Comparison of ENCODE assay signal across 14 cellular contexts in genomic region chr18:41744664-41745063, GRCh38.
DNase-seq lines count a peak whose midpoint lies in the region; ATAC-seq and TF ChIP-seq lines count a peak whose summit lies in the region.
"Had no signal": no experiment of that assay in that cellular context is flagged by ENCODE, and none has a peak within 500 bp of the region (broad histone marks: within the 10 kb centered on the region; RNA-seq: fewer than 3 reads in every experiment).

No MANE protein-coding gene starts in this region.

- H2BK120ac ChIP-seq in neuronal stem cell (ENCODE audit: low read depth, low read length): no peak overlapping the region

- H3K4me3 ChIP-seq in H7 (ENCODE audit: insufficient read depth, low read depth, low read length): no peak overlapping the region
- peak overlapping the region; percentile 68 for H3K4me3 ChIP-seq in endodermal cell (ENCODE audit: low read length)
- peak overlapping the region in 1 of 2 donors; percentile 30 for H3K4me3 ChIP-seq in neuronal stem cell (ENCODE audit: low read length in 2 of 2)
- H3K4me3 ChIP-seq: lower lobe of right lung, Peyer's patch, vagina had no signal

- H3K27ac ChIP-seq in endodermal cell (ENCODE audit: low read depth, low read length) (peak overlapping the region; percentile 59), neuronal stem cell (replicated peaks; ENCODE audit: low read length) (peak overlapping the region; percentile 75)
- H3K27ac ChIP-seq: lower lobe of right lung, Peyer's patch, vagina had no signal

- 18 to 20% methylated on average over 1 to 4 of the region's 4 CpGs for WGBS in endodermal cell (ENCODE audit: insufficient coverage in 1 of 2, insufficient read length in 1 of 2), 2 experiments
- WGBS in neuronal stem cell (ENCODE audit: extremely low coverage in 2 of 2, insufficient read length in 2 of 2, insufficient replicate concordance in 1 of 2), 2 donors: no CpG with 5 or more reads among the region's 4 CpGs

- no peak overlapping the region for H2BK12ac ChIP-seq in neuronal stem cell (ENCODE audit: low read length)

- H3K36me3 ChIP-seq in H7 (replicated peaks; ENCODE audit: control insufficient read depth, insufficient read depth, low read length) (no peaks in the 10 kb centered on the region), endodermal cell (ENCODE audit: control insufficient read depth, insufficient read depth, low read length) (no peaks in the 10 kb centered on the region), neuronal stem cell (replicated peaks in 1 of 2; ENCODE audit: control insufficient read depth in 2 of 2, insufficient read depth in 2 of 2, low read length in 2 of 2) (no peaks in the 10 kb centered on the region)
- H3K36me3 ChIP-seq: lower lobe of right lung, Peyer's patch, vagina had no signal

- no peak overlapping the region for H3K18ac ChIP-seq in neuronal stem cell (ENCODE audit: low read length)

- H3K4me3 Mint-ChIP-seq in endodermal cell: peak overlapping the region; percentile 5
- H3K4me3 Mint-ChIP-seq in activated T-cell treated with anti-CD3 and anti-CD28 coated beads, Interleukin-2, amount 50 U/mL, for 24 hours: no peak overlapping the region
- H3K4me3 Mint-ChIP-seq: B cell; natural killer cell treated with Interleukin-12 subunit alpha and Interleukin-12 subunit beta and Interleukin-15 and Interleukin-18, amount 100 ng/mL, for 72 hours; stimulated activated naive B cell treated with anti-CD40 and anti-IgM and Interleukin-4, amounts not matched to agents 10 μg/mL and 1 μg/mL and 100 μg/mL, for 72 hours had no signal

- H3K79me1 ChIP-seq in neuronal stem cell (ENCODE audit: low read depth, low read length): no peaks in the 10 kb centered on the region

- no peak overlapping the region for H2AK5ac ChIP-seq in neuronal stem cell (ENCODE audit: low read depth, low read length)

- H3K4me1 Mint-ChIP-seq in endodermal cell: peaks cover 33% of the 10 kb centered on the region
- H3K4me1 Mint-ChIP-seq in activated T-cell treated with anti-CD3 and anti-CD28 coated beads, Interleukin-2, amount 50 U/mL, for 24 hours (ENCODE audit: low read depth): no peaks in the 10 kb centered on the region
- H3K4me1 Mint-ChIP-seq: B cell; stimulated activated naive B cell treated with anti-CD40 and anti-IgM and Interleukin-4, amounts not matched to agents 10 μg/mL and 1 μg/mL and 100 μg/mL, for 72 hours had no signal

- H3K27me3 ChIP-seq in H7 (ENCODE audit: control insufficient read depth, insufficient read depth, low read length) (no peaks in the 10 kb centered on the region), endodermal cell (ENCODE audit: control insufficient read depth, insufficient read depth, low read length, poor library complexity, severe bottlenecking) (no peaks in the 10 kb centered on the region), neuronal stem cell (ENCODE audit: control insufficient read depth in 3 of 3, insufficient read depth in 3 of 3, low read depth in 1 of 3, low read length in 3 of 3) (no peaks in the 10 kb centered on the region)
- H3K27me3 ChIP-seq: Peyer's patch, vagina had no signal

- H3K4ac ChIP-seq in neuronal stem cell (ENCODE audit: low read length): no peak overlapping the region

- H4K91ac ChIP-seq in neuronal stem cell (ENCODE audit: low read depth, low read length, poor library complexity): no peak overlapping the region

- H3K4me1 ChIP-seq in endodermal cell (ENCODE audit: control insufficient read depth, insufficient read depth, low read length) (peaks cover 5% of the 10 kb centered on the region), neuronal stem cell (ENCODE audit: control insufficient read depth in 2 of 2, insufficient read depth in 1 of 2, low read depth in 1 of 2, low read length in 2 of 2) (peaks cover 2 to 10% of the 10 kb centered on the region in 2 donors)
- H3K4me1 ChIP-seq: lower lobe of right lung, Peyer's patch, vagina had no signal

- no peak overlapping the region for H2BK15ac ChIP-seq in neuronal stem cell (ENCODE audit: low read length)

- H3K27ac Mint-ChIP-seq in endodermal cell: peak overlapping the region; percentile 52
- no peak overlapping the region for H3K27ac Mint-ChIP-seq in activated T-cell treated with anti-CD3 and anti-CD28 coated beads, Interleukin-2, amount 50 U/mL, for 24 hours
- H3K27ac Mint-ChIP-seq: B cell; natural killer cell treated with Interleukin-12 subunit alpha and Interleukin-12 subunit beta and Interleukin-15 and Interleukin-18, amount 100 ng/mL, for 72 hours; stimulated activated naive B cell treated with anti-CD40 and anti-IgM and Interleukin-4, amounts not matched to agents 10 μg/mL and 1 μg/mL and 100 μg/mL, for 72 hours had no signal

- H3K9me3 ChIP-seq in endodermal cell (ENCODE audit: control insufficient read depth, low read length) (no peaks in the 10 kb centered on the region), neuronal stem cell (replicated peaks in 1 of 2; ENCODE audit: control insufficient read depth in 2 of 2, insufficient read depth in 1 of 2, low read depth in 1 of 2, low read length in 2 of 2) (no peaks in the 10 kb centered on the region)
- H3K9me3 ChIP-seq: lower lobe of right lung, Peyer's patch, vagina had no signal

- no peaks in the 10 kb centered on the region for H3K9me3 Mint-ChIP-seq in endodermal cell
- no peaks in the 10 kb centered on the region for H3K9me3 Mint-ChIP-seq in activated T-cell treated with anti-CD3 and anti-CD28 coated beads, Interleukin-2, amount 50 U/mL, for 24 hours
- H3K9me3 Mint-ChIP-seq: stimulated activated naive B cell treated with anti-CD40 and anti-IgM and Interleukin-4, amounts not matched to agents 10 μg/mL and 1 μg/mL and 100 μg/mL, for 72 hours had no signal

- no peak overlapping the region for H2BK5ac ChIP-seq in neuronal stem cell (ENCODE audit: low read length)

- no peak overlapping the region for H4K8ac ChIP-seq in neuronal stem cell (ENCODE audit: low read depth, low read length)

- H3K4me2 ChIP-seq in neuronal stem cell (ENCODE audit: insufficient read depth, low read length, poor library complexity, severe bottlenecking): no peak overlapping the region

- H3K27me3 Mint-ChIP-seq in endodermal cell (ENCODE audit: insufficient read depth): no peaks in the 10 kb centered on the region
- H3K27me3 Mint-ChIP-seq in activated T-cell treated with anti-CD3 and anti-CD28 coated beads, Interleukin-2, amount 50 U/mL, for 24 hours: no peaks in the 10 kb centered on the region
- H3K27me3 Mint-ChIP-seq: B cell; natural killer cell treated with Interleukin-12 subunit alpha and Interleukin-12 subunit beta and Interleukin-15 and Interleukin-18, amount 100 ng/mL, for 72 hours had no signal

- TF ChIP-seq CTCF in endodermal cell (conservative IDR thresholded peaks at IDR 0.05): no peak

- ATAC-seq in GM21528 (IDR thresholded peaks at IDR 0.05; ENCODE audit: low FRiP score, unreplicated experiment): no peak
- ATAC-seq: natural killer cell treated with Interleukin-12 subunit alpha and Interleukin-12 subunit beta and Interleukin-15 and Interleukin-18, amount 100 ng/mL, for 72 hours had no signal

- peak overlapping the region; percentile 81 for H2AFZ ChIP-seq in neuronal stem cell (ENCODE audit: low read length)

- no peaks in the 10 kb centered on the region for H3K36me3 Mint-ChIP-seq in endodermal cell (ENCODE audit: low read depth)
- no peaks in the 10 kb centered on the region for H3K36me3 Mint-ChIP-seq in activated T-cell treated with anti-CD3 and anti-CD28 coated beads, Interleukin-2, amount 50 U/mL, for 24 hours (ENCODE audit: low read depth)
- H3K36me3 Mint-ChIP-seq: natural killer cell treated with Interleukin-12 subunit alpha and Interleukin-12 subunit beta and Interleukin-15 and Interleukin-18, amount 100 ng/mL, for 72 hours; stimulated activated naive B cell treated with anti-CD40 and anti-IgM and Interleukin-4, amounts not matched to agents 10 μg/mL and 1 μg/mL and 100 μg/mL, for 72 hours had no signal

- no peak overlapping the region for H3K23ac ChIP-seq in neuronal stem cell (ENCODE audit: low read depth, low read length, poor library complexity)

- H3K9ac ChIP-seq in endodermal cell (ENCODE audit: extremely low read depth, low read length, poor library complexity, severe bottlenecking) (no peak overlapping the region), neuronal stem cell (ENCODE audit: low read depth, low read length, poor library complexity) (no peak overlapping the region)

- H3K14ac ChIP-seq in neuronal stem cell (ENCODE audit: low read length): no peak overlapping the region

- DNase-seq in H7 (peak; percentile 7), NCI-H748 (lab: John Stamatoyannopoulos, UW; ENCODE audit: unreplicated experiment) (peak; percentile 89), endodermal cell (peak; percentile 45), neuronal stem cell (ENCODE audit: low spot score) (no peak)
- no peak for DNase-seq in activated T-cell treated with anti-CD3 and anti-CD28 coated beads, Interleukin-2, amount 50 U/mL, for 24 hours
- DNase-seq in activated naive CD4-positive, alpha-beta T cell treated with anti-CD3 and anti-CD28 coated beads, Interleukin-2, amount 50 U/mL, for 16 hours: no peak
- DNase-seq: activated gamma-delta T cell; lower lobe of right lung; Peyer's patch; stimulated activated naive B cell treated with anti-CD40 and anti-IgM and Interleukin-4, amounts not matched to agents 10 μg/mL and 1 μg/mL and 100 μg/mL, for 72 hours had no signal

Comparison
In these comparisons a context has a peak if more than half of its experiments do, and no peak if none do; other contexts are left out.
1. DNase-seq: peak in H7 (single experiment), NCI-H748 (single experiment) and endodermal cell (single experiment); none in neuronal stem cell (single experiment), activated T-cell treated with anti-CD3 and anti-CD28 coated beads, Interleukin-2, amount 50 U/mL, for 24 hours (single experiment) and activated naive CD4-positive, alpha-beta T cell treated with anti-CD3 and anti-CD28 coated beads, Interleukin-2, amount 50 U/mL, for 16 hours (single experiment).